In the genomic region with DNA sequence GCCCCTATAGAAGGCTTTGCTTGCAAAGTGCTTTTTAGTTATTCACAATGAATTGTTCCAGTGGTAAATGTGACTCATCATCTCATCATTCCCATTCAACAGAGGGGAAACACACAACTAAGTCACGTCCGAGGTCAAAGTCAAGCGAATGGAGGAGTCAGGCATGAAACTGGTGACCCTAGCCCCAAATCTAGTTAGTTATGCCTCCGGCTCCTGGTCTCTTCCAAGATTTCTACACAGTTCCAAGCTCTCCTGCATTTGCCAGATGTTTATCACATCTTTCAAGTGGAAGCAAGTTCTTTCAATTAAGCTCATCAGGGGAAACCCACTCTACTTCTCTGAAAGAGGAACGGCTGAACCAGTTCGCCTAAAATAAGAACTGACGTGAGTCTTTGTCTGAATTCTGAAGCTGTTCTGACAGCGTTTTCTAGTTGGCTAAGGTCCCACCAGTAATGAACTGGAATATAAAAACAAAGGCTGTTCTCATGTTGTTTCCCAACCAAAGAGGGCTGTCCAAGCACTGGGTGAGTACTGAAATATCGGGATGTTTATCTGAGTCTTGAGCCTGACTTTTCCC, we compare ENCODE assay signal across 12 cellular contexts.
A peak's percentile ranks its signal among the peaks of the same experiment; 100 is the strongest.
DNase-seq lines count a peak whose midpoint lies in the region; ATAC-seq and TF ChIP-seq lines count a peak whose summit lies in the region.
"Had no signal": no experiment of that assay in that cellular context is flagged by ENCODE, and none has a peak within 500 bp of the region (broad histone marks: within the 10 kb centered on the region; RNA-seq: fewer than 3 reads in every experiment).

No MANE protein-coding gene starts in this region.

- H3K36me3 Mint-ChIP-seq in GM23338 (ENCODE audit: low read depth): no peaks in the 10 kb centered on the region
- H3K36me3 Mint-ChIP-seq in activated B cell treated with CpG ODN at 0.5 μM for 24 hours (ENCODE audit: low read depth): no peaks in the 10 kb centered on the region

- H3K36me3 ChIP-seq in GM23338 (ENCODE audit: insufficient read depth): no peaks in the 10 kb centered on the region
- H3K36me3 ChIP-seq in left lung: no peaks in the 10 kb centered on the region

- H3K9me3 ChIP-seq in left lung: no peaks in the 10 kb centered on the region

- no peaks in the 10 kb centered on the region for H3K9me3 Mint-ChIP-seq in GM23338
- no peaks in the 10 kb centered on the region for H3K9me3 Mint-ChIP-seq in activated B cell treated with CpG ODN at 0.5 μM for 24 hours
- H3K9me3 Mint-ChIP-seq: endodermal cell had no signal

- H3K79me2 ChIP-seq in GM23338 (replicated peaks; ENCODE audit: insufficient read depth): no peaks in the 10 kb centered on the region

- CTCF ChIA-PET in activated B cell treated with CpG ODN at 0.5 μM for 24 hours (lab: Charles Lee): no interaction called here

- H3K4me3 Mint-ChIP-seq in GM23338 (no peak overlapping the region), activated B cell treated with CpG ODN at 0.5 μM for 24 hours (peak overlapping the region; percentile 25)
- H3K4me3 Mint-ChIP-seq: endodermal cell had no signal

- H3K27ac ChIP-seq in GM23338 (ENCODE audit: low read depth) (no peak overlapping the region), left lung (no peak overlapping the region)
- H3K27ac ChIP-seq: KMS-11, VCaP had no signal

- ATAC-seq in GM18511 (IDR thresholded peaks at IDR 0.05; ENCODE audit: unreplicated experiment): peak; percentile 85
- no peak for ATAC-seq in GM23338
- ATAC-seq in activated B cell treated with CpG ODN at 0.5 μM for 24 hours (ENCODE audit: low read depth): peak; percentile 49
- peak; percentile 37 for ATAC-seq in left lung
- ATAC-seq in GM19395 (IDR thresholded peaks at IDR 0.05; ENCODE audit: unreplicated experiment): no peak

- H3K4me2 ChIP-seq in GM23338: no peak overlapping the region
- H3K4me2 ChIP-seq: KMS-11 had no signal

- H3K4me1 ChIP-seq in GM23338 (ENCODE audit: insufficient read depth) (no peaks in the 10 kb centered on the region), left lung (no peaks in the 10 kb centered on the region)

- POLR2A ChIA-PET in activated B cell treated with CpG ODN at 0.5 μM for 24 hours (lab: Charles Lee): no interaction called here

- H3K27me3 ChIP-seq in GM23338 (ENCODE audit: insufficient read depth) (no peaks in the 10 kb centered on the region), left lung (no peaks in the 10 kb centered on the region)

- no peak overlapping the region for H3K4me3 ChIP-seq in GM23338
- no peak overlapping the region for H3K4me3 ChIP-seq in left lung

- DNase-seq in GM23338 (ENCODE audit: low spot score) (no peak), activated B cell treated with CpG ODN at 0.5 μM for 24 hours (no peak), left lung (no peak), NCI-H748 (lab: John Stamatoyannopoulos, UW; ENCODE audit: unreplicated experiment) (no peak), NCI-H748 treated with DMSO at 0.1 percent for 48 hours (lab: John Stamatoyannopoulos, UW) (no peak), NCI-H446 treated with DMSO at 0.1 percent for 48 hours (lab: John Stamatoyannopoulos, UW) (no peak)
- DNase-seq: endodermal cell; stimulated activated CD8-positive, alpha-beta memory T cell treated with anti-CD3 and anti-CD28 coated beads, Interleukin-4, amount 100 ng/mL, for 48 hours had no signal

- H3K27me3 Mint-ChIP-seq in GM23338 (ENCODE audit: insufficient read depth, low read depth, poor library complexity): no peaks in the 10 kb centered on the region
- peaks cover 2% of the 10 kb centered on the region for H3K27me3 Mint-ChIP-seq in activated B cell treated with CpG ODN at 0.5 μM for 24 hours

- TF ChIP-seq CTCF in GM23338 (conservative IDR thresholded peaks at IDR 0.05; ENCODE audit: low read depth in 2 of 2): no peak
- TF ChIP-seq CTCF in activated B cell treated with CpG ODN at 0.5 μM for 24 hours (IDR thresholded peaks at IDR 0.05): no peak
- no peak for TF ChIP-seq CTCF in left lung (IDR thresholded peaks at IDR 0.05)

- H3K27ac Mint-ChIP-seq in GM23338: no peak overlapping the region
- peak overlapping the region; percentile 25 for H3K27ac Mint-ChIP-seq in activated B cell treated with CpG ODN at 0.5 μM for 24 hours
- H3K27ac Mint-ChIP-seq: endodermal cell had no signal

- intact Hi-C loops in activated B cell treated with CpG ODN at 0.5 μM for 24 hours (cut with micrococcal nuclease): no loop called here
- intact Hi-C loops in left lung (cut with DNase I): no loop called here

- peak overlapping the region; percentile 73 for H2AFZ ChIP-seq in GM23338

- H4K20me1 ChIP-seq in GM23338 (replicated peaks; ENCODE audit: insufficient read depth): no peaks in the 10 kb centered on the region

- no peaks in the 10 kb centered on the region for H3K4me1 Mint-ChIP-seq in GM23338
- H3K4me1 Mint-ChIP-seq in activated B cell treated with CpG ODN at 0.5 μM for 24 hours: peaks cover 11% of the 10 kb centered on the region

- H3K9me2 ChIP-seq in GM23338 (ENCODE audit: insufficient read depth): peaks cover 9% of the 10 kb centered on the region; the same call in 1 of the 2 replicates

- no peaks in the 10 kb centered on the region for H3F3A ChIP-seq in GM23338 (replicated peaks; ENCODE audit: low read depth)

TF ChIP-seq in GM23338, 12 proteins besides CTCF, POLR2A, EP300 and RAD21 (continues in another document):
- TF ChIP-seq, protein P1, sequence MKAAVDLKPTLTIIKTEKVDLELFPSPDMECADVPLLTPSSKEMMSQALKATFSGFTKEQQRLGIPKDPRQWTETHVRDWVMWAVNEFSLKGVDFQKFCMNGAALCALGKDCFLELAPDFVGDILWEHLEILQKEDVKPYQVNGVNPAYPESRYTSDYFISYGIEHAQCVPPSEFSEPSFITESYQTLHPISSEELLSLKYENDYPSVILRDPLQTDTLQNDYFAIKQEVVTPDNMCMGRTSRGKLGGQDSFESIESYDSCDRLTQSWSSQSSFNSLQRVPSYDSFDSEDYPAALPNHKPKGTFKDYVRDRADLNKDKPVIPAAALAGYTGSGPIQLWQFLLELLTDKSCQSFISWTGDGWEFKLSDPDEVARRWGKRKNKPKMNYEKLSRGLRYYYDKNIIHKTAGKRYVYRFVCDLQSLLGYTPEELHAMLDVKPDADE (IDR thresholded peaks at IDR 0.05): no peak
- TF ChIP-seq ZNF331 (CRISPR knock-in tag; IDR thresholded peaks at IDR 0.05; ENCODE audit: low read depth) (no peak), ZNF462 (CRISPR knock-in tag; IDR thresholded peaks at IDR 0.05) (no peak)

Comparison
In these comparisons a context has a peak if more than half of its experiments do, and no peak if none do; other contexts are left out.
1. ATAC-seq: peak in GM18511 (single experiment), activated B cell treated with CpG ODN at 0.5 μM for 24 hours (single experiment) and left lung (single experiment); none in GM23338 (single experiment) and GM19395 (single experiment).